Comparison of ENCODE assay signal across 9 cellular contexts in genomic region chr14:24137529-24138395, GRCh38. TPM values are rescaled to one million over a fixed set of nuclear protein-coding genes. Genes with fewer than 3 reads are reported as not detected.
DNase-seq lines count a peak whose midpoint lies in the region; ATAC-seq and TF ChIP-seq lines count a peak whose summit lies in the region.
"Had no signal": no experiment of that assay in that cellular context is flagged by ENCODE, and none has a peak within 500 bp of the region (broad histone marks: within the 10 kb centered on the region; RNA-seq: fewer than 3 reads in every experiment).

No MANE protein-coding gene starts in this region.

- peaks cover 30% of the 10 kb centered on the region for H3K36me3 Mint-ChIP-seq in activated T-helper 1 cell treated with anti-CD3 and anti-CD28 coated beads, Interleukin-12 subunit alpha, Interleukin-12 subunit beta, Interleukin-2, Interleukin-4 antibody, amounts not matched to agents 30 ng/mL and 10 ng/mL and 1 ng/mL, durations not matched to agents 14 hours and 24 hours and 36 hours (ENCODE audit: low read depth)

- no peak for TF ChIP-seq CTCF in psoas muscle (IDR thresholded peaks at IDR 0.05)

- peak overlapping the region; percentile 57 for H3K27ac Mint-ChIP-seq in activated T-helper 1 cell treated with anti-CD3 and anti-CD28 coated beads, Interleukin-12 subunit alpha, Interleukin-12 subunit beta, Interleukin-2, Interleukin-4 antibody, amounts not matched to agents 30 ng/mL and 10 ng/mL and 1 ng/mL, durations not matched to agents 14 hours and 24 hours and 36 hours

- no peak overlapping the region for H3K9ac ChIP-seq in HUES6 (ENCODE audit: low read length)

- H3K4me3 Mint-ChIP-seq in activated T-helper 1 cell treated with anti-CD3 and anti-CD28 coated beads, Interleukin-12 subunit alpha, Interleukin-12 subunit beta, Interleukin-2, Interleukin-4 antibody, amounts not matched to agents 30 ng/mL and 10 ng/mL and 1 ng/mL, durations not matched to agents 14 hours and 24 hours and 36 hours, result peak overlapping the region; percentile 98

- H3K9me3 ChIP-seq in HUES6 (ENCODE audit: control insufficient read depth, insufficient read depth, low read depth, low read length) (no peaks in the 10 kb centered on the region), psoas muscle (no peaks in the 10 kb centered on the region)

- no peaks in the 10 kb centered on the region for H3K9me3 Mint-ChIP-seq in activated T-helper 1 cell treated with anti-CD3 and anti-CD28 coated beads, Interleukin-12 subunit alpha, Interleukin-12 subunit beta, Interleukin-2, Interleukin-4 antibody, amounts not matched to agents 30 ng/mL and 10 ng/mL and 1 ng/mL, durations not matched to agents 14 hours and 24 hours and 36 hours

- H3K27ac ChIP-seq in HUES6 (ENCODE audit: low read depth, low read length) (no peak overlapping the region), psoas muscle (peak overlapping the region; percentile 38)

- H3K27me3 ChIP-seq in HUES6 (ENCODE audit: control insufficient read depth, insufficient read depth, low read length) (no peaks in the 10 kb centered on the region; the same call in 1 of the 2 replicates), psoas muscle (ENCODE audit: insufficient read depth in 3 of 3, low read length in 2 of 3) (no peaks in the 10 kb centered on the region)

- 74 to 92% (median 86%) methylated on average over 8 of the region's 8 CpGs for WGBS in psoas muscle, 3 donors

- intact Hi-C loops in activated T-helper 1 cell treated with anti-CD3 and anti-CD28 coated beads, Interleukin-12 subunit alpha, Interleukin-12 subunit beta, Interleukin-2, Interleukin-4 antibody, amounts not matched to agents 30 ng/mL and 10 ng/mL and 1 ng/mL, durations not matched to agents 14 hours and 24 hours and 36 hours (cut with micrococcal nuclease), result no loop called here
- intact Hi-C loops in psoas muscle (cut with DNase I), result no loop called here

- H3K4me1 Mint-ChIP-seq in activated T-helper 1 cell treated with anti-CD3 and anti-CD28 coated beads, Interleukin-12 subunit alpha, Interleukin-12 subunit beta, Interleukin-2, Interleukin-4 antibody, amounts not matched to agents 30 ng/mL and 10 ng/mL and 1 ng/mL, durations not matched to agents 14 hours and 24 hours and 36 hours (ENCODE audit: low read depth), result peaks cover 61% of the 10 kb centered on the region

- no peak for ATAC-seq in psoas muscle

- DNase-seq in activated T-helper 1 cell treated with anti-CD3 and anti-CD28 coated beads, Interleukin-12 subunit alpha, Interleukin-12 subunit beta, Interleukin-2, Interleukin-4 antibody, amounts not matched to agents 30 ng/mL and 10 ng/mL and 1 ng/mL, durations not matched to agents 14 hours and 24 hours and 36 hours (ENCODE audit: low spot score), result no peak
- DNase-seq in psoas muscle (no peak), retina (no peak), NCI-H2029 (lab: John Stamatoyannopoulos, UW) (no peak)
- DNase-seq: activated gamma-delta T cell, KBM-7, Right ventricle myocardium superior had no signal

- 0 out of 2 replicates have a peak overlapping the region, but pooled peaks have one; percentile 6 for H3K4me3 ChIP-seq in HUES6 (ENCODE audit: low read depth, low read length)
- peak overlapping the region; percentile 100 for H3K4me3 ChIP-seq in psoas muscle

- H3K27me3 Mint-ChIP-seq in activated T-helper 1 cell treated with anti-CD3 and anti-CD28 coated beads, Interleukin-12 subunit alpha, Interleukin-12 subunit beta, Interleukin-2, Interleukin-4 antibody, amounts not matched to agents 30 ng/mL and 10 ng/mL and 1 ng/mL, durations not matched to agents 14 hours and 24 hours and 36 hours (ENCODE audit: insufficient read depth), result no peaks in the 10 kb centered on the region

- H3K36me3 ChIP-seq in HUES6 (ENCODE audit: control insufficient read depth, insufficient read depth, low read length) (peaks cover 27% of the 10 kb centered on the region), psoas muscle (ENCODE audit: insufficient read depth in 1 of 2, low read depth in 1 of 2) (peaks cover 0 to 25% of the 10 kb centered on the region in 2 donors)

- H3K4me1 ChIP-seq in HUES6 (ENCODE audit: control insufficient read depth, insufficient read depth, low read length) (peaks cover 13% of the 10 kb centered on the region), psoas muscle (peaks cover 57% of the 10 kb centered on the region)

RNA-seq across cellular contexts. Expression of gene PSME1, which starts 1.8 kb away (rescaled TPM):
- total RNA-seq in activated T-helper 1 cell treated with anti-CD3 and anti-CD28 coated beads, Interleukin-12 subunit alpha, Interleukin-12 subunit beta, Interleukin-2, Interleukin-4 antibody, amounts not matched to agents 30 ng/mL and 10 ng/mL and 1 ng/mL, durations not matched to agents 14 hours and 24 hours and 36 hours, result 291 and 295 TPM in 2 replicates
- 100 to 1,000 TPM in 1 of 4 donors, 10 to 100 TPM in 3; 49.2 to 122 (median 80.3) TPM for total RNA-seq in psoas muscle
- 100 to 1,000 TPM in 1 of 3 donors, 10 to 100 TPM in 2; 73.0 to 106 (median 92.6) TPM for polyA plus RNA-seq in psoas muscle

RNA-seq across cellular contexts. Expression of gene EMC9, which starts 3.6 kb away (rescaled TPM):
- total RNA-seq in activated T-helper 1 cell treated with anti-CD3 and anti-CD28 coated beads, Interleukin-12 subunit alpha, Interleukin-12 subunit beta, Interleukin-2, Interleukin-4 antibody, amounts not matched to agents 30 ng/mL and 10 ng/mL and 1 ng/mL, durations not matched to agents 14 hours and 24 hours and 36 hours, result 22.9 and 28.3 TPM in 2 replicates
- total RNA-seq in psoas muscle, result 10 to 100 TPM; 18.0 to 67.5 (median 36.1) TPM
- 10 to 100 TPM; 17.2 to 35.5 (median 30.9) TPM for polyA plus RNA-seq in psoas muscle

RNA-seq across cellular contexts. Expression of gene FITM1, which starts 7.3 kb away (rescaled TPM):
- total RNA-seq in activated T-helper 1 cell treated with anti-CD3 and anti-CD28 coated beads, Interleukin-12 subunit alpha, Interleukin-12 subunit beta, Interleukin-2, Interleukin-4 antibody, amounts not matched to agents 30 ng/mL and 10 ng/mL and 1 ng/mL, durations not matched to agents 14 hours and 24 hours and 36 hours, result 0.26 TPM in 1 of 2 replicates, not detected in the other
- total RNA-seq in psoas muscle, result 100 to 1,000 TPM in 3 of 4 donors, 10 to 100 TPM in 1; 72.8 to 167 (median 137) TPM
- polyA plus RNA-seq in psoas muscle, result 100 to 1,000 TPM; 100 to 163 (median 113) TPM
- total RNA-seq: fibroblast of villous mesenchyme had no signal

RNA-seq across cellular contexts. Expression of gene PSME2, which starts 8.6 kb away (rescaled TPM):
- 575 and 588 TPM in 2 replicates for total RNA-seq in activated T-helper 1 cell treated with anti-CD3 and anti-CD28 coated beads, Interleukin-12 subunit alpha, Interleukin-12 subunit beta, Interleukin-2, Interleukin-4 antibody, amounts not matched to agents 30 ng/mL and 10 ng/mL and 1 ng/mL, durations not matched to agents 14 hours and 24 hours and 36 hours
- total RNA-seq in psoas muscle, result 100 to 1,000 TPM in 1 of 4 donors, 10 to 100 TPM in 3; 30.1 to 179 (median 76.0) TPM
- 10 to 100 TPM; 64.7 to 80.0 (median 76.4) TPM for polyA plus RNA-seq in psoas muscle

RNA-seq across cellular contexts. Expression of gene RNF31, which starts 9.5 kb away (rescaled TPM):
- total RNA-seq in activated T-helper 1 cell treated with anti-CD3 and anti-CD28 coated beads, Interleukin-12 subunit alpha, Interleukin-12 subunit beta, Interleukin-2, Interleukin-4 antibody, amounts not matched to agents 30 ng/mL and 10 ng/mL and 1 ng/mL, durations not matched to agents 14 hours and 24 hours and 36 hours, result 115 and 129 TPM in 2 replicates
- 10 to 100 TPM; 46.4 to 81.5 (median 64.7) TPM for total RNA-seq in psoas muscle
- 10 to 100 TPM; 43.3 to 57.3 (median 55.7) TPM for polyA plus RNA-seq in psoas muscle

Comparison
In these comparisons a context has a peak if more than half of its experiments do, and no peak if none do; other contexts are left out.
1. RNA of gene FITM1, which starts 7.3 kb away (total RNA-seq): 72.8 to 167 TPM in psoas muscle; 0.26 TPM in activated T-helper 1 cell treated with anti-CD3 and anti-CD28 coated beads, Interleukin-12 subunit alpha, Interleukin-12 subunit beta, Interleukin-2, Interleukin-4 antibody, amounts not matched to agents 30 ng/mL and 10 ng/mL and 1 ng/mL, durations not matched to agents 14 hours and 24 hours and 36 hours; every median in the first group is over 10 times any median in the second.